ENCODE assay signal across 27 cellular contexts in genomic region chr16:20404637-20405036, GRCh38. TPM values are rescaled to one million over a fixed set of nuclear protein-coding genes. Genes with fewer than 3 reads are reported as not detected.
DNase-seq lines count a peak whose midpoint lies in the region; ATAC-seq, FAIRE-seq and TF ChIP-seq lines count a peak whose summit lies in the region.
"Had no signal": no experiment of that assay in that cellular context is flagged by ENCODE, and none has a peak within 500 bp of the region (broad histone marks: within the 10 kb centered on the region; RNA-seq: fewer than 3 reads in every experiment).

Gene PDILT (minus strand): TSS chr16:20404737. CDS start chr16:20399300, 5,437 bp downstream.

- no peak for TF ChIP-seq POLR2A in HepG2 (IDR thresholded peaks at IDR 0.05; ENCODE audit: insufficient read depth in 1 of 2, low read depth in 2 of 2, low read length in 2 of 2)
- no peak for TF ChIP-seq POLR2A in right lobe of liver (IDR thresholded peaks at IDR 0.05)
- no peak for TF ChIP-seq POLR2A in testis (IDR thresholded peaks at IDR 0.05)

- H3K79me2 ChIP-seq in HepG2 (ENCODE audit: insufficient read depth, low read length), result no peaks in the 10 kb centered on the region

- no peak for FAIRE-seq in HepG2 (lab: Jason Lieb, UNC)
- FAIRE-seq: A549, D721Med, GM12878, GM18507 had no signal

- intact Hi-C loops in HepG2 (cut with micrococcal nuclease; ENCODE audit: unreplicated experiment), result loop anchor here (10.0 kb wide), 1 partner anchor 140 kb away; no protein-coding TSS in a partner anchor
- intact Hi-C loops in right lobe of liver (cut with DNase I), result no loop called here
- intact Hi-C loops in testis (cut with DNase I; ENCODE audit: low total_unique reads), result no loop called here

- in situ Hi-C loops in HepG2 (cut with HindIII; ENCODE audit: extremely low pct_ligation_motif_present, low pct_unique_long_range_greater_than_20kb), result no loop called here

- H3K79me1 ChIP-seq in neuronal stem cell (ENCODE audit: low read depth, low read length), result no peaks in the 10 kb centered on the region

- no peak within 1 kb of the TSS for H2BK12ac ChIP-seq in neuronal stem cell (ENCODE audit: low read length)

- no peak for ATAC-seq in HepG2
- no peak for ATAC-seq in right lobe of liver
- ATAC-seq in GM18511 (IDR thresholded peaks at IDR 0.05; ENCODE audit: unreplicated experiment), result no peak
- ATAC-seq: A549, GM12878 had no signal

- no peak within 1 kb of the TSS for H3K9ac ChIP-seq in HepG2 (ENCODE audit: insufficient read depth, low read depth, low read length)
- no peak within 1 kb of the TSS for H3K9ac ChIP-seq in neuronal stem cell (ENCODE audit: low read depth, low read length, poor library complexity)
- H3K9ac ChIP-seq: BLaER1 treated with 17β-estradiol and CSF1 and Interleukin-3, amounts not matched to agents 10 nM and 100 nM; GM23248 had no signal

- peak within 1 kb of the TSS; percentile 64 for H2AK5ac ChIP-seq in neuronal stem cell (ENCODE audit: low read depth, low read length)

- no peak within 1 kb of the TSS for H4K8ac ChIP-seq in neuronal stem cell (ENCODE audit: low read depth, low read length)

- H3K23ac ChIP-seq in neuronal stem cell (ENCODE audit: low read depth, low read length, poor library complexity), result no peak within 1 kb of the TSS

- H3K4me2 ChIP-seq in HepG2 (ENCODE audit: low read depth, low read length), result no peak within 1 kb of the TSS
- H3K4me2 ChIP-seq in neuronal stem cell (ENCODE audit: insufficient read depth, low read length, poor library complexity, severe bottlenecking), result no peak within 1 kb of the TSS
- H3K4me2 ChIP-seq: A549; BLaER1 treated with 17β-estradiol and CSF1 and Interleukin-3, amounts not matched to agents 10 nM and 100 nM had no signal

- H4K20me1 ChIP-seq in HepG2 (ENCODE audit: insufficient read depth, low read length), result no peaks in the 10 kb centered on the region
- H4K20me1 ChIP-seq: BLaER1 treated with 17β-estradiol and CSF1 and Interleukin-3, amounts not matched to agents 10 nM and 100 nM had no signal

- H3K27me3 ChIP-seq in HepG2 (ENCODE audit: control insufficient read depth in 1 of 2, insufficient read depth in 2 of 2, low read length in 2 of 2) (0 out of 5 replicates have a peak, but pooled peaks cover 0 to 2% of the 10 kb centered on the region in 2 experiments), right lobe of liver (no peaks in the 10 kb centered on the region), neuronal stem cell (ENCODE audit: control insufficient read depth in 3 of 3, insufficient read depth in 3 of 3, low read depth in 1 of 3, low read length in 3 of 3) (no peaks in the 10 kb centered on the region), testis (no peaks in the 10 kb centered on the region)
- H3K27me3 ChIP-seq: BE2C; BLaER1 treated with 17β-estradiol and CSF1 and Interleukin-3, amounts not matched to agents 10 nM and 100 nM had no signal

- DNase-seq in HepG2 (ENCODE audit: low spot score), result no peak
- DNase-seq in right lobe of liver, result no peak
- peak; percentile 21 for DNase-seq in ecto neural progenitor cell (ENCODE audit: low spot score)
- no peak for DNase-seq in neuronal stem cell (ENCODE audit: low spot score)
- DNase-seq in testis, result no peak
- no peak for DNase-seq in activated effector memory CD4-positive, alpha-beta T cell treated with anti-CD3 and anti-CD28 coated beads, Interleukin-2, amount 50 U/mL, for 16 hours
- DNase-seq: 8988T; ACHN; AML-193; BE2C; CD4-positive, alpha-beta T cell; CD8-positive, alpha-beta memory T cell; DMS 273 treated with DMSO at 0.1 percent for 48 hours; DMS79; EL; GDM1; GM23248; HFFc6 had no signal

- no peak within 1 kb of the TSS for H2BK120ac ChIP-seq in neuronal stem cell (ENCODE audit: low read depth, low read length)

- H3K4me1 ChIP-seq in HepG2 (ENCODE audit: insufficient read depth, low read length), result peaks cover 73% of the 10 kb centered on the region
- H3K4me1 ChIP-seq in right lobe of liver, result no peaks in the 10 kb centered on the region
- peaks cover 0 to 2% of the 10 kb centered on the region in 2 donors for H3K4me1 ChIP-seq in neuronal stem cell (ENCODE audit: control insufficient read depth in 2 of 2, insufficient read depth in 1 of 2, low read depth in 1 of 2, low read length in 2 of 2)
- H3K4me1 ChIP-seq in testis, result peaks cover 5% of the 10 kb centered on the region
- H3K4me1 ChIP-seq: A549, BE2C, HAP-1 had no signal

- POLR2A ChIA-PET in HepG2 (lab: Yijun Ruan, JAX), result no interaction called here

- no TSS peak for BruUV-seq in HepG2 (replicated peaks; lab: Mats Ljungman, UMichigan)

- H3K27ac ChIP-seq in HepG2 (ENCODE audit: extremely low read length, insufficient read depth, low read length), result no peak within 1 kb of the TSS
- no peak within 1 kb of the TSS for H3K27ac ChIP-seq in right lobe of liver
- H3K27ac ChIP-seq in neuronal stem cell (replicated peaks; ENCODE audit: low read length), result no peak within 1 kb of the TSS
- H3K27ac ChIP-seq in testis, result no peak within 1 kb of the TSS
- H3K27ac ChIP-seq: A549; BLaER1 treated with 17β-estradiol and CSF1 and Interleukin-3, amounts not matched to agents 10 nM and 100 nM; GM23248 had no signal

- no peak within 1 kb of the TSS for H4K91ac ChIP-seq in neuronal stem cell (ENCODE audit: low read depth, low read length, poor library complexity)

- CTCF ChIA-PET in HepG2 (lab: Yijun Ruan, JAX; ENCODE audit: low intra/inter-chr PET ratio, low total read pairs), result no interaction called here

- H3K4ac ChIP-seq in neuronal stem cell (ENCODE audit: low read length), result peak within 1 kb of the TSS; percentile 44

- H3K18ac ChIP-seq in neuronal stem cell (ENCODE audit: low read length), result no peak within 1 kb of the TSS

- TF ChIP-seq CTCF in HepG2 (CRISPR knock-in tag; IDR thresholded peaks at IDR 0.05), result no peak
- no peak for TF ChIP-seq CTCF in right lobe of liver (IDR thresholded peaks at IDR 0.05)
- no peak for TF ChIP-seq CTCF in testis (IDR thresholded peaks at IDR 0.05)

- 24% methylated on average over 2 of the region's 2 CpGs for WGBS in HepG2 (ENCODE audit: low lambda C conversion rate)
- WGBS in right lobe of liver (ENCODE audit: insufficient coverage, low coverage, low lambda C conversion rate, missing lambda C conversion rate), result no CpG with 5 or more reads among the region's 2 CpGs
- WGBS in neuronal stem cell (ENCODE audit: extremely low coverage in 2 of 2, insufficient read length in 2 of 2, insufficient replicate concordance in 1 of 2), 2 donors, result no CpG with 5 or more reads among the region's 2 CpGs
- WGBS in testis, 2 donors, result 58 to 95% methylated on average over 2 of the region's 2 CpGs

- no peak for TF ChIP-seq RAD21 in HepG2 (CRISPR knock-in tag; IDR thresholded peaks at IDR 0.05)

- H3K4me3 ChIP-seq in HepG2 (replicated peaks in 1 of 3; ENCODE audit: insufficient read depth in 1 of 3, low read depth in 2 of 3, low read length in 3 of 3), result no peak within 1 kb of the TSS
- no peak within 1 kb of the TSS for H3K4me3 ChIP-seq in right lobe of liver
- no peak within 1 kb of the TSS for H3K4me3 ChIP-seq in neuronal stem cell (ENCODE audit: low read length in 2 of 2)
- H3K4me3 ChIP-seq in testis, result no peak within 1 kb of the TSS
- H3K4me3 ChIP-seq: A549; BLaER1 treated with 17β-estradiol and CSF1 and Interleukin-3, amounts not matched to agents 10 nM and 100 nM; GM12878; GM23248; HAP-1 had no signal

- no peak for TF ChIP-seq EP300 in HepG2 (IDR thresholded peaks at IDR 0.05; ENCODE audit: low read depth in 2 of 2, low read length in 2 of 2)
- TF ChIP-seq EP300 in HepG2 (CRISPR knock-in tag; IDR thresholded peaks at IDR 0.05; ENCODE audit: borderline replicate concordance), result no peak

- H2BK15ac ChIP-seq in neuronal stem cell (ENCODE audit: low read length), result no peak within 1 kb of the TSS

- H3K36me3 ChIP-seq in HepG2 (replicated peaks in 1 of 2; ENCODE audit: control insufficient read depth in 1 of 2, insufficient read depth in 2 of 2, low read length in 2 of 2), result no peaks in the 10 kb centered on the region
- no peaks in the 10 kb centered on the region for H3K36me3 ChIP-seq in right lobe of liver
- no peaks in the 10 kb centered on the region for H3K36me3 ChIP-seq in neuronal stem cell (replicated peaks in 1 of 2; ENCODE audit: control insufficient read depth in 2 of 2, insufficient read depth in 2 of 2, low read length in 2 of 2)
- H3K36me3 ChIP-seq in testis (ENCODE audit: low read depth, missing control alignments), result no peaks in the 10 kb centered on the region
- H3K36me3 ChIP-seq: BE2C; BLaER1 treated with 17β-estradiol and CSF1 and Interleukin-3, amounts not matched to agents 10 nM and 100 nM; HAP-1 had no signal

- H3K14ac ChIP-seq in neuronal stem cell (ENCODE audit: low read length), result no peak within 1 kb of the TSS

- H2BK5ac ChIP-seq in neuronal stem cell (ENCODE audit: low read length), result no peak within 1 kb of the TSS

- H3K9me3 ChIP-seq in HepG2 (ENCODE audit: low read length), result no peaks in the 10 kb centered on the region
- no peaks in the 10 kb centered on the region for H3K9me3 ChIP-seq in right lobe of liver
- no peaks in the 10 kb centered on the region for H3K9me3 ChIP-seq in neuronal stem cell (replicated peaks in 1 of 2; ENCODE audit: control insufficient read depth in 2 of 2, insufficient read depth in 1 of 2, low read depth in 1 of 2, low read length in 2 of 2)
- no peaks in the 10 kb centered on the region for H3K9me3 ChIP-seq in testis
- H3K9me3 ChIP-seq: A549; BE2C; BLaER1 treated with 17β-estradiol and CSF1 and Interleukin-3, amounts not matched to agents 10 nM and 100 nM; HAP-1 had no signal

- no peak within 1 kb of the TSS for H2AFZ ChIP-seq in HepG2 (ENCODE audit: low read length)
- no peak within 1 kb of the TSS for H2AFZ ChIP-seq in neuronal stem cell (ENCODE audit: low read length)
- H2AFZ ChIP-seq: GM23248 had no signal

RNA-seq across cellular contexts. Expression of gene PDILT, which starts in this region (rescaled TPM):
- total RNA-seq in HepG2 (2016; rRNA removed; fragmentation: Illumina TruSeq; extraction: Trizol) (not detected in 2 replicates), right lobe of liver (not detected), testis (10 to 100 TPM in 1 of 2 donors, 1 to 10 TPM in 1; 5.8 to 10.1 TPM)
- not detected in 2 replicates for total RNA-seq in HepG2 (2016; cell fraction: cytosol; rRNA removed; fragmentation: Illumina TruSeq; extraction: Trizol; ENCODE audit: low read depth)
- not detected in 2 replicates for total RNA-seq in HepG2 (2016; cell fraction: insoluble cytoplasmic fraction; rRNA removed; fragmentation: Illumina TruSeq; extraction: Trizol)
- total RNA-seq in HepG2 (2016; cell fraction: membrane; rRNA removed; fragmentation: Illumina TruSeq; extraction: Trizol), result not detected in 2 replicates
- total RNA-seq in HepG2 (2016; cell fraction: nucleus; rRNA removed; fragmentation: Illumina TruSeq; extraction: Trizol), result not detected in 2 replicates
- polyA plus RNA-seq in HepG2 (2011; rRNA removed) (0.12 TPM in 1 of 2 replicates, not detected in the other), testis (ENCODE audit: insufficient read depth, low read depth, low replicate concordance) (26.8 TPM)
- not detected in 2 replicates for polyA plus RNA-seq in HepG2 (2011; cell fraction: cytosol; rRNA removed)
- not detected in 2 replicates for polyA plus RNA-seq in HepG2 (2011; cell fraction: nucleus; rRNA removed)
- polyA plus RNA-seq in HepG2 (2012), result 0.07 and 0.16 TPM in 2 replicates
- not detected in 2 replicates for polyA plus RNA-seq in HepG2 (2016; cell fraction: cytosol; fragmentation: Illumina TruSeq; extraction: Trizol; ENCODE audit: low read depth)
- not detected in 2 replicates for polyA plus RNA-seq in HepG2 (2016; cell fraction: insoluble cytoplasmic fraction; fragmentation: Illumina TruSeq; extraction: Trizol; ENCODE audit: low read depth)
- polyA plus RNA-seq in HepG2 (2016; cell fraction: membrane; fragmentation: Illumina TruSeq; extraction: Trizol; ENCODE audit: low read depth), result not detected in 2 replicates
- polyA plus RNA-seq in HepG2 (2016; cell fraction: nucleus; fragmentation: Illumina TruSeq; extraction: Trizol; ENCODE audit: insufficient read depth, low read depth), result not detected in 2 replicates
- polyA minus RNA-seq in HepG2 (2011; rRNA and poly(A)+ RNA removed; ENCODE audit: low replicate concordance), result 0.10 TPM in 1 of 2 replicates, not detected in the other
- not detected in 2 replicates for polyA minus RNA-seq in HepG2 (2011; cell fraction: cytosol; rRNA and poly(A)+ RNA removed)
- polyA minus RNA-seq in HepG2 (2011; cell fraction: nucleus; rRNA and poly(A)+ RNA removed), result not detected in 2 replicates
- not detected for polyA plus RNA-seq in neuronal stem cell (2013, experiment 1 of 2)
- not detected for polyA plus RNA-seq in neuronal stem cell (2013, experiment 2 of 2)
- total RNA-seq: CD4-positive, alpha-beta T cell; CD8-positive, alpha-beta memory T cell; GM12878; GM23248; H4; HFFc6 had no signal
- polyA plus RNA-seq: A549; CD14-positive monocyte; CD8-positive, alpha-beta memory T cell; GM12878; GM23248 had no signal

Comparison
In these comparisons a context has a peak if more than half of its experiments do, and no peak if none do; other contexts are left out.
1. RNA of gene PDILT (polyA plus RNA-seq): 26.8 TPM in testis (single experiment); 0.07 to 0.16 TPM in HepG2; every median in the first group is over 10 times any median in the second.